Comparison of ENCODE assay signal across 1 cellular context in genomic region chr20:646868-647233, GRCh38.
TF ChIP-seq lines count a peak whose summit lies in the region.

No MANE protein-coding gene starts in this region.

TF ChIP-seq in HepG2, 621 proteins besides CTCF, POLR2A, EP300 and RAD21 (continued from another document):
- TF ChIP-seq ZNF513 (CRISPR knock-in tag; conservative IDR thresholded peaks at IDR 0.05) (0 out of 2 replicates have a peak, but pooled peaks have one; percentile 12), CEBPG (CRISPR knock-in tag; IDR thresholded peaks at IDR 0.05) (peak; percentile 0; the same call in 1 of the 2 replicates), AGO1 (IDR thresholded peaks at IDR 0.05; ENCODE audit: low read depth, low read length, poor library complexity, severe bottlenecking) (no peak), ZNF343 (CRISPR knock-in tag; IDR thresholded peaks at IDR 0.05) (no peak), GABPB1 (CRISPR knock-in tag; IDR thresholded peaks at IDR 0.05) (peak; percentile 17; the same call in 1 of the 2 replicates), SOX13 (IDR thresholded peaks at IDR 0.05) (no peak), SOX13 (CRISPR knock-in tag; conservative IDR thresholded peaks at IDR 0.05 in 1 of 2, IDR thresholded peaks at IDR 0.05 in 1 of 2) (0 out of 4 replicates have a peak, but pooled peaks of 1 of the 2 experiments have one; percentile 34), ZC3H13 (CRISPR knock-in tag; IDR thresholded peaks at IDR 0.05) (peak; percentile 44; the same call in 1 of the 2 replicates), HNRNPLL (IDR thresholded peaks at IDR 0.05; ENCODE audit: low read depth, low read length, poor library complexity, severe bottlenecking) (no peak), ZBTB25 (CRISPR knock-in tag; IDR thresholded peaks at IDR 0.05) (peak; percentile 2; the same call in 1 of the 2 replicates), HMG20B (CRISPR knock-in tag; conservative IDR thresholded peaks at IDR 0.05) (0 out of 2 replicates have a peak, but pooled peaks have one; percentile 3)
